In genomic region chr4:99947608-99948007, GRCh38 we compare ENCODE assay signal across 8 cellular contexts. TPM values are rescaled to one million over a fixed set of nuclear protein-coding genes. Genes with fewer than 3 reads are reported as not detected.
DNase-seq lines count a peak whose midpoint lies in the region; ATAC-seq, FAIRE-seq and TF ChIP-seq lines count a peak whose summit lies in the region.

No MANE protein-coding gene starts in this region.

- peak overlapping the region; percentile 83 for H3K4me3 Mint-ChIP-seq in mesothelial cell of epicardium

- DNase-seq in right atrium auricular region (ENCODE audit: low spot score) = no peak
- no peak for DNase-seq in Right ventricle myocardium inferior (ENCODE audit: missing footprints)
- DNase-seq in K562 (ENCODE audit: extremely low read depth in 1 of 4, low spot score in 3 of 4) = peak in 1 of 4 experiments; percentile 27
- no peak for DNase-seq in mesothelial cell of epicardium (ENCODE audit: low spot score in 2 of 2, unreplicated experiment in 2 of 2)
- DNase-seq in aorta = no peak
- no peak for DNase-seq in cerebellum (ENCODE audit: low spot score)
- DNase-seq in stimulated activated CD4-positive, alpha-beta T cell treated with anti-CD3 and anti-CD28 coated beads, Interleukin-2, amount 100 ng/mL, for 24 hours = no peak
- DNase-seq in H7 = no peak

- H3K27me3 Mint-ChIP-seq in mesothelial cell of epicardium (ENCODE audit: low read depth) = no peaks in the 10 kb centered on the region

- POLR2A ChIA-PET in K562 (lab: Yijun Ruan, JAX) = interaction anchor here (0.6 to 3.9 kb wide), 13 partner anchors 12 to 1495 kb away, joined by 3 to 20 read pairs (median 5); partner anchors contain the start of genes DAPP1, LAMTOR3 and TRMT10A

- peak overlapping the region; percentile 96 for H3K27ac Mint-ChIP-seq in mesothelial cell of epicardium

- no peak for ATAC-seq in Right ventricle myocardium inferior
- ATAC-seq in K562 = no peak
- ATAC-seq in aorta (ENCODE audit: low FRiP score) = no peak

- in situ Hi-C loops in K562 (cut with MboI) = no loop called here

- H3K9me3 ChIP-seq in right atrium auricular region (no peaks in the 10 kb centered on the region), K562 (replicated peaks; ENCODE audit: control insufficient read depth, insufficient read depth, low read depth, low read length) (no peaks in the 10 kb centered on the region), aorta (ENCODE audit: control insufficient read depth, low read length) (no peaks in the 10 kb centered on the region)

- no peak for FAIRE-seq in K562 (lab: Jason Lieb, UNC)

- H3K27me3 ChIP-seq in right atrium auricular region (no peaks in the 10 kb centered on the region), K562 (ENCODE audit: control insufficient read depth in 2 of 2, insufficient read depth in 2 of 2, low read length in 2 of 2) (no peaks in the 10 kb centered on the region), aorta (ENCODE audit: control insufficient read depth in 1 of 2, insufficient read depth in 2 of 2, low read length in 1 of 2) (no peaks in the 10 kb centered on the region), H7 (ENCODE audit: control insufficient read depth, insufficient read depth, low read length) (no peaks in the 10 kb centered on the region)

- H3K79me2 ChIP-seq in K562 (ENCODE audit: control insufficient read depth, insufficient read depth, low read length) = peaks cover 83% of the 10 kb centered on the region

- H3K9me1 ChIP-seq in K562 (ENCODE audit: control insufficient read depth, insufficient read depth, low read length) = no peaks in the 10 kb centered on the region

- intact Hi-C loops in Right ventricle myocardium inferior (cut with DNase I) (loop anchor here (5.0 kb wide), 1 partner anchor 125 kb away; no protein-coding TSS in a partner anchor), K562 (cut with micrococcal nuclease) (loop anchor here (2.0 to 5.0 kb wide), 4 partner anchors 53 to 385 kb away; partner anchors contain the start of genes LAMTOR3 and TRMT10A), aorta (cut with DNase I) (loop anchor here (2.0 to 5.0 kb wide), 4 partner anchors 55 to 387 kb away; partner anchors contain the start of gene LAMTOR3 (in 2 of the 2))

- no peak for TF ChIP-seq POLR2A in K562 (conservative IDR thresholded peaks at IDR 0.05)

- TF ChIP-seq RAD21 in K562 (CRISPR knock-in tag; conservative IDR thresholded peaks at IDR 0.05 in 1 of 2, IDR thresholded peaks at IDR 0.05 in 1 of 2) = no peak

- H4K20me1 ChIP-seq in K562 (replicated peaks; ENCODE audit: control insufficient read depth, insufficient read depth, low read length) = peaks cover 14% of the 10 kb centered on the region

- H2AFZ ChIP-seq in K562 (ENCODE audit: low read depth, low read length) = no peak overlapping the region

- peaks cover 32% of the 10 kb centered on the region for H3K4me1 Mint-ChIP-seq in mesothelial cell of epicardium

- BruUV-seq in K562 (replicated peaks; lab: Mats Ljungman, UMichigan) = no TSS peak

- H3K36me3 Mint-ChIP-seq in mesothelial cell of epicardium = peaks cover 6% of the 10 kb centered on the region

- no peak for TF ChIP-seq CTCF in right atrium auricular region (IDR thresholded peaks at IDR 0.05)
- TF ChIP-seq CTCF in K562 (IDR thresholded peaks at IDR 0.05 in 2 of 3, conservative IDR thresholded peaks at IDR 0.05 in 1 of 3; ENCODE audit: insufficient read depth in 2 of 3, low read depth in 1 of 3, low read length in 3 of 3) = no peak
- TF ChIP-seq CTCF in mesothelial cell of epicardium (IDR thresholded peaks at IDR 0.05; ENCODE audit: unreplicated experiment) = no peak

- H3K4me1 ChIP-seq in right atrium auricular region (peaks cover 0 to 42% of the 10 kb centered on the region in 2 donors), K562 (replicated peaks in 1 of 2; ENCODE audit: control insufficient read depth in 2 of 2, insufficient read depth in 2 of 2, low read length in 2 of 2) (peaks cover 14 to 19% of the 10 kb centered on the region in 2 experiments), aorta (ENCODE audit: control insufficient read depth in 1 of 2, insufficient read depth in 2 of 2, low read length in 2 of 2) (no peaks in the 10 kb centered on the region)

- TF ChIP-seq EP300 in K562 (IDR thresholded peaks at IDR 0.05; ENCODE audit: low read length) = no peak

- H3K27ac ChIP-seq in right atrium auricular region = peak overlapping the region; percentile 94 to 96
- H3K27ac ChIP-seq in K562 (ENCODE audit: extremely low read depth, low read depth, low read length) = peak overlapping the region; percentile 79
- peak overlapping the region; percentile 17 to 23 for H3K27ac ChIP-seq in aorta (ENCODE audit: low read depth in 1 of 2, low read length in 2 of 2)

- H3K4me3 ChIP-seq in right atrium auricular region (no peak overlapping the region), K562 (peak overlapping the region; percentile 87; the same call in 1 of the 2 replicates), aorta (ENCODE audit: low read length in 2 of 2) (no peak overlapping the region), H7 (ENCODE audit: insufficient read depth, low read depth, low read length) (no peak overlapping the region)

- no peaks in the 10 kb centered on the region for H3K9me3 Mint-ChIP-seq in mesothelial cell of epicardium

- 53% methylated on average over 4 of the region's 4 CpGs for WGBS in K562 (ENCODE audit: insufficient coverage, low coverage, missing lambda C conversion rate)
- WGBS in aorta, 2 donors = 52 to 60% methylated on average over 4 of the region's 4 CpGs

- peak overlapping the region in 1 of 2 experiments; percentile 74; a peak in 2 of 4 replicates for H3K9ac ChIP-seq in K562 (ENCODE audit: insufficient read depth in 1 of 2, low read depth in 2 of 2, low read length in 2 of 2)

- H3K36me3 ChIP-seq in right atrium auricular region (no peaks in the 10 kb centered on the region), K562 (ENCODE audit: control insufficient read depth, insufficient read depth, low read length) (peaks cover 25% of the 10 kb centered on the region), aorta (ENCODE audit: control insufficient read depth in 1 of 2, insufficient read depth in 2 of 2, low read length in 1 of 2) (no peaks in the 10 kb centered on the region), H7 (replicated peaks; ENCODE audit: control insufficient read depth, insufficient read depth, low read length) (peaks cover 8% of the 10 kb centered on the region)

- peak overlapping the region; percentile 83 for H3K4me2 ChIP-seq in K562 (ENCODE audit: insufficient read depth, low read length)

- CTCF ChIA-PET in K562 (lab: Yijun Ruan, JAX; ENCODE audit: low intra/inter-chr PET ratio) = no interaction called here

RNA-seq across cellular contexts. Expression of gene DNAJB14, which starts 1.2 kb away (rescaled TPM):
- total RNA-seq in right atrium auricular region = 10 to 100 TPM; 13.9 to 15.1 TPM
- 20.3 TPM for total RNA-seq in Right ventricle myocardium inferior
- 14.2 and 64.8 TPM in 2 replicates for total RNA-seq in K562 (2011; cell fraction: chromatin; rRNA removed; ENCODE audit: low replicate concordance)
- 6.0 and 11.1 TPM in 2 replicates for total RNA-seq in K562 (2011; cell fraction: nucleolus; rRNA removed)
- 35.4 and 96.1 TPM in 2 replicates for total RNA-seq in K562 (2011; cell fraction: nucleoplasm; rRNA removed)
- 10.1 and 17.8 TPM in 2 replicates for total RNA-seq in K562 (2014; rRNA removed)
- total RNA-seq in K562 (2014; rRNA removed; fragmentation: Illumina TruSeq; extraction: Trizol) = 23.1 and 28.6 TPM in 2 replicates
- total RNA-seq in K562 (2015; rRNA removed; fragmentation: Illumina TruSeq; extraction: Trizol) = 20.3 and 21.0 TPM in 2 replicates
- total RNA-seq in K562 (2021) = 28.0 and 30.2 TPM in 2 replicates
- 9.9 and 13.2 TPM in 2 replicates for polyA plus RNA-seq in K562 (2011; rRNA removed)
- polyA plus RNA-seq in K562 (2011; cell fraction: cytosol; rRNA removed) = 6.3 and 8.7 TPM in 2 replicates
- 10.8 and 12.5 TPM in 2 replicates for polyA plus RNA-seq in K562 (2011; cell fraction: nucleus; rRNA removed)
- polyA plus RNA-seq in K562 (2012) = 20.2 and 27.4 TPM in 2 replicates
- polyA plus RNA-seq in K562 (2014; fragmentation: Illumina TruSeq; extraction: Trizol) = 12.7 and 14.3 TPM in 2 replicates
- 1 to 10 TPM; 5.5 to 7.0 TPM for polyA plus RNA-seq in K562 (2014; fragmentation: Nextera tagmentation; extraction: Ambion mirVana)
- 9.1 and 20.4 TPM in 2 replicates for polyA plus RNA-seq in K562 (2014; rRNA removed)
- polyA minus RNA-seq in K562 (2011; rRNA and poly(A)+ RNA removed) = 23.9 and 29.7 TPM in 2 replicates
- polyA minus RNA-seq in K562 (2011; cell fraction: cytosol; rRNA and poly(A)+ RNA removed) = 6.5 and 9.5 TPM in 2 replicates
- polyA minus RNA-seq in K562 (2011; cell fraction: nucleus; rRNA and poly(A)+ RNA removed) = 22.2 and 33.1 TPM in 2 replicates
- 53.2 to 57.2 TPM (median 55.9 TPM) in 3 replicates for total RNA-seq in mesothelial cell of epicardium
- total RNA-seq in aorta = 10 to 100 TPM; 57.8 to 58.6 TPM
- polyA plus RNA-seq in aorta = 10 to 100 TPM; 12.4 to 14.1 TPM
- 69.6 TPM for total RNA-seq in cerebellum
- total RNA-seq in H7 (2014; rRNA removed; shearing (Covaris generic)) = 15.2 and 21.4 TPM in 2 replicates

RNA-seq across cellular contexts. Expression of gene H2AZ1, which starts 2.5 kb away (rescaled TPM):
- total RNA-seq in right atrium auricular region = 100 to 1,000 TPM; 128 to 143 TPM
- 83.7 TPM for total RNA-seq in Right ventricle myocardium inferior
- 185 and 226 TPM in 2 replicates for total RNA-seq in K562 (2011; cell fraction: chromatin; rRNA removed; ENCODE audit: low replicate concordance)
- total RNA-seq in K562 (2011; cell fraction: nucleolus; rRNA removed) = 268 TPM in 2 replicates
- 275 and 292 TPM in 2 replicates for total RNA-seq in K562 (2011; cell fraction: nucleoplasm; rRNA removed)
- total RNA-seq in K562 (2014; rRNA removed) = 552 and 605 TPM in 2 replicates
- total RNA-seq in K562 (2014; rRNA removed; fragmentation: Illumina TruSeq; extraction: Trizol) = 880 and 938 TPM in 2 replicates
- total RNA-seq in K562 (2015; rRNA removed; fragmentation: Illumina TruSeq; extraction: Trizol) = 753 and 768 TPM in 2 replicates
- 718 and 751 TPM in 2 replicates for total RNA-seq in K562 (2021)
- 738 and 1,020 TPM in 2 replicates for polyA plus RNA-seq in K562 (2011; rRNA removed)
- polyA plus RNA-seq in K562 (2011; cell fraction: cytosol; rRNA removed) = 388 and 531 TPM in 2 replicates
- 230 and 324 TPM in 2 replicates for polyA plus RNA-seq in K562 (2011; cell fraction: nucleus; rRNA removed)
- polyA plus RNA-seq in K562 (2012) = 967 and 1,116 TPM in 2 replicates
- polyA plus RNA-seq in K562 (2014; fragmentation: Illumina TruSeq; extraction: Trizol) = 625 and 744 TPM in 2 replicates
- 1,000 to 10,000 TPM; 3,608 to 4,380 TPM for polyA plus RNA-seq in K562 (2014; fragmentation: Nextera tagmentation; extraction: Ambion mirVana)
- 687 and 854 TPM in 2 replicates for polyA plus RNA-seq in K562 (2014; rRNA removed)
- 546 and 663 TPM in 2 replicates for polyA minus RNA-seq in K562 (2011; rRNA and poly(A)+ RNA removed)
- 149 and 203 TPM in 2 replicates for polyA minus RNA-seq in K562 (2011; cell fraction: cytosol; rRNA and poly(A)+ RNA removed)
- polyA minus RNA-seq in K562 (2011; cell fraction: nucleus; rRNA and poly(A)+ RNA removed) = 59.6 and 110 TPM in 2 replicates
- 189 to 203 TPM (median 199 TPM) in 3 replicates for total RNA-seq in mesothelial cell of epicardium
- total RNA-seq in aorta = 10 to 100 TPM; 86.6 to 99.2 TPM
- 100 to 1,000 TPM; 128 to 189 TPM for polyA plus RNA-seq in aorta
- 121 TPM for total RNA-seq in cerebellum
- 793 and 1,194 TPM in 2 replicates for total RNA-seq in H7 (2014; rRNA removed; shearing (Covaris generic))

RNA-seq across cellular contexts. Expression of gene LAMTOR3, which starts 53.4 kb away (rescaled TPM):
- 10 to 100 TPM; 21.8 to 38.9 TPM for total RNA-seq in right atrium auricular region
- total RNA-seq in Right ventricle myocardium inferior = 36.3 TPM
- total RNA-seq in K562 (2011; cell fraction: chromatin; rRNA removed; ENCODE audit: low replicate concordance) = 3.5 and 8.5 TPM in 2 replicates
- 2.2 and 2.5 TPM in 2 replicates for total RNA-seq in K562 (2011; cell fraction: nucleolus; rRNA removed)
- total RNA-seq in K562 (2011; cell fraction: nucleoplasm; rRNA removed) = 6.6 and 11.1 TPM in 2 replicates
- 17.9 and 22.5 TPM in 2 replicates for total RNA-seq in K562 (2014; rRNA removed)
- total RNA-seq in K562 (2014; rRNA removed; fragmentation: Illumina TruSeq; extraction: Trizol) = 58.0 and 65.7 TPM in 2 replicates
- total RNA-seq in K562 (2015; rRNA removed; fragmentation: Illumina TruSeq; extraction: Trizol) = 53.0 and 59.4 TPM in 2 replicates
- 38.4 and 40.1 TPM in 2 replicates for total RNA-seq in K562 (2021)
- 61.8 and 85.7 TPM in 2 replicates for polyA plus RNA-seq in K562 (2011; rRNA removed)
- polyA plus RNA-seq in K562 (2011; cell fraction: cytosol; rRNA removed) = 14.2 and 38.6 TPM in 2 replicates
- 6.8 and 13.5 TPM in 2 replicates for polyA plus RNA-seq in K562 (2011; cell fraction: nucleus; rRNA removed)
- polyA plus RNA-seq in K562 (2012) = 36.3 and 50.4 TPM in 2 replicates
- polyA plus RNA-seq in K562 (2014; fragmentation: Illumina TruSeq; extraction: Trizol) = 53.3 and 70.7 TPM in 2 replicates
- polyA plus RNA-seq in K562 (2014; fragmentation: Nextera tagmentation; extraction: Ambion mirVana) = 100 to 1,000 TPM; 136 to 146 TPM
- polyA plus RNA-seq in K562 (2014; rRNA removed) = 38.3 and 41.9 TPM in 2 replicates
- polyA minus RNA-seq in K562 (2011; rRNA and poly(A)+ RNA removed) = 28.5 and 30.6 TPM in 2 replicates
- polyA minus RNA-seq in K562 (2011; cell fraction: cytosol; rRNA and poly(A)+ RNA removed) = 9.2 and 14.9 TPM in 2 replicates
- polyA minus RNA-seq in K562 (2011; cell fraction: nucleus; rRNA and poly(A)+ RNA removed) = 2.6 and 4.4 TPM in 2 replicates
- 42.4 to 44.7 TPM (median 42.5 TPM) in 3 replicates for total RNA-seq in mesothelial cell of epicardium
- total RNA-seq in aorta = 10 to 100 TPM; 31.1 to 31.5 TPM
- 10 to 100 TPM; 36.9 to 53.1 TPM for polyA plus RNA-seq in aorta
- total RNA-seq in cerebellum = 56.4 TPM
- total RNA-seq in H7 (2014; rRNA removed; shearing (Covaris generic)) = 32.2 and 32.9 TPM in 2 replicates

Comparison
In these comparisons a context has a peak if more than half of its experiments do, and no peak if none do; other contexts are left out.
1. H3K27ac ChIP-seq: peak in every context shown above with its lines; median percentile 95 in right atrium auricular region; 79 in K562; 20 in aorta.